Comparison of ENCODE assay signal across 8 cellular contexts in the genomic region with DNA sequence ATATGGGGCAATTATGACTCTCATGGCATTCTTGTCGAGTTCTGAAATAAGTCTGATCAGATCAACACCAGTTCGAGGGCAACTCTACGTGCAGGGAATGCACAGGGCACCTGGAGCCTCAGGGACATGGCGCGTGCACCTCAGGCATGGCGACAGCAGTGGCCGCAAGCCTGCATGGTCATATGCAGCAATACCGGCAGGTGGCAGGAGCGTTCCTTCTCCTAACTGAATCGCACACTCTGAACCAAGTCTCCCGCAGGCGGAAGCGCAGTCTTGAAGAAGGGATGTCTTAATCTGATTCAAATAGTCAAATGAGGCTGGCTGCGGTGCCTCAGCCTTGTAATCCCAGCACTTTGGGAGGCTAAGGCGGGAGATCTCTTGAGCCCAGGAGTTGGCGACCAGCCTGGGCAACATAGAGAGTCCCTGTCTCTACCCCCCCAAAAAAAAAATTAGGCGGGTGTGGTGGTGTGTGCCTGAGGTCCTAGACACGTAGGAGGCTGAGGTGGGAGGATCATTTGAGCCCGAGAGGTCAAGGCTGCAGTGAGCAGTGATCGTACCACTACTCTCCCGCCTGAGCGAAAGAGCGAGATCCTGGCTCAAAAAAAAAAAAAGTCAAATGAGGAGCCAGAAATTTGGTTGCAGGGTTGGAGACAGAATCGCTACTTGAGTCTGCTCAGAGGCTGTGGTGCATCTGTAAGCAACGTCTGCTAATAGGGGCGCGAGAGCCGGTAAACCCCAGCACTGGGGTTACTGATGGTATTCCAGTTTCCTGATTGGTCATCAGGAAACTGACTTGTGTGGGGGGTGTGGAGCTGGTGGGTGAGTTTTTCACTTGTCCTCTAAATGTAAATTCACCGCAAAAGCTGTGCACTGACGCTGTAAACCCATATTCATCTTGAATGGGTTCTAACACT.
DNase-seq lines count a peak whose midpoint lies in the region; ATAC-seq and TF ChIP-seq lines count a peak whose summit lies in the region.

No MANE protein-coding gene starts in this region.

- no peak overlapping the region for H2AFZ ChIP-seq in ACC112 (ENCODE audit: low read length, unreplicated experiment)

- H3K36me3 ChIP-seq in ACC112 (ENCODE audit: insufficient read depth, low read length): peaks cover 73% of the 10 kb centered on the region

- peak; percentile 86 for ATAC-seq in GM18511 (IDR thresholded peaks at IDR 0.05; ENCODE audit: unreplicated experiment)
- ATAC-seq in HG02973 (IDR thresholded peaks at IDR 0.05; ENCODE audit: unreplicated experiment): peak; percentile 89

- no peaks in the 10 kb centered on the region for H3K27me3 ChIP-seq in ACC112 (ENCODE audit: insufficient read depth, low read length)

- peaks cover 44% of the 10 kb centered on the region for H3K4me1 ChIP-seq in ACC112 (ENCODE audit: control insufficient read depth, insufficient read depth, low read length, unreplicated experiment)

- DNase-seq in NCI-H2171 treated with DMSO at 0.1 percent for 48 hours (lab: John Stamatoyannopoulos, UW) (peak; percentile 85), cardiac fibroblast (ENCODE audit: low read depth in 2 of 2) (peak; percentile 92 to 93), kidney glomerular epithelial cell (lab: John Stamatoyannopoulos, UW) (peak; percentile 71)
- DNase-seq in activated CD4-positive, CD25-positive, alpha-beta regulatory T cell treated with anti-CD3 and anti-CD28 coated beads, Interleukin-2, amount 50 U/mL, for 72 hours: peak; percentile 83
- peak; percentile 75 for DNase-seq in stimulated activated CD4-positive, alpha-beta T cell treated with anti-CD3 and anti-CD28 coated beads, Interleukin-2, amount 100 ng/mL, for 4 hours (ENCODE audit: low read depth)

- H3K4me3 ChIP-seq in ACC112 (ENCODE audit: low read depth, low read length): no peak overlapping the region
- no peak overlapping the region for H3K4me3 ChIP-seq in cardiac fibroblast (replicated peaks in 1 of 2; ENCODE audit: low read depth in 2 of 2, low read length in 2 of 2)

- peaks cover 53% of the 10 kb centered on the region for H3K79me2 ChIP-seq in ACC112 (ENCODE audit: control insufficient read depth, insufficient read depth, low read length, unreplicated experiment)

- peak; percentile 81 for TF ChIP-seq CTCF in cardiac fibroblast (IDR thresholded peaks at IDR 0.05; ENCODE audit: low read depth, low read length)

- H3K27ac ChIP-seq in ACC112 (ENCODE audit: low read depth, low read length): peak overlapping the region; percentile 73
